Comparison of ENCODE assay signal across 1 cellular context in the genomic region with DNA sequence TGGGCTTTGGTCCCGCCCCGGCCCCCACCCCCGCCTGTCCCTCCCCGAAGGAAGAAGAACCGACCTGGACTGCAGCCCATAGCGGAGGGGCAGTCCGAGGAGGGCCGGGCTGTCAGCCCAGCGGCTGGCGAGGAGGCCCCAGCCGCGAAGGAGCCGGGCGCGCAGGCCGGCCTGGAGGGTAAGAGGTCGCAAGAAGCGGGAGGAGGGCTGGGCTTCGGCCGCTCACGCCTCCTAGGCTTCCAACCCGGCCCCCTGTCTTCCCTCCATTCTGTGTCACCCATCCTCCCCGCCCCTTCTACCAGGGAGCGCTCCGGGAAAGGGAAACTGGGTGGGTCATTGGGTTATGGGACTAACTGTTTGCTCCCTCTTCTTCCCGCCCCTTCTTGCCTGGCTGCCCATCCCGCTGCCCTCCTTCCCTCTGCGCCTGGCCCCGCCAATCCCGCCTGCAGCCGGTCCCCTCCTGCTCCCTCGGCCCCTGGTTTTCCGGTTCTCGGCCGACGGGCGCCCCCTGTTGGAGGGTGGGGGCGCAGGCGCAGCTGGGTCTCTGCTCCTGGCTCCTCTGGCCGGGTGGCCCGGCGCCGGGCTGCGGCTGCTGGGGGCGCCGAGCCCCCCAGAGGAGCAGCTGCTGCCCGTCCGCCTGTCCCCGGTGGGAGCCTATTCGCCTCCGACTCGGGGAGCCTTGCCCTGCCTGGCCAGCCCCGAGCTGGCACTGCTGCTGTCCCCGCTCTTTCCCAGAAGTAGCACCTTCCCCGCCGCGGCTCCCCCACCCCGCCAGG.
TF ChIP-seq lines count a peak whose summit lies in the region.

No MANE protein-coding gene starts in this region.

TF ChIP-seq in HepG2, 621 proteins besides CTCF, POLR2A, EP300 and RAD21 (continues in another document):
- TF ChIP-seq ZNF431 (CRISPR knock-in tag; IDR thresholded peaks at IDR 0.05; ENCODE audit: borderline replicate concordance, low read depth) (0 out of 2 replicates have a peak, but pooled peaks have one; percentile 52), ZFP62 (CRISPR knock-in tag; IDR thresholded peaks at IDR 0.05) (no peak), MIER2 (CRISPR knock-in tag; IDR thresholded peaks at IDR 0.05) (0 out of 2 replicates have a peak, but pooled peaks have one; percentile 38), GZF1 (CRISPR knock-in tag; IDR thresholded peaks at IDR 0.05) (no peak), RBFOX2 (IDR thresholded peaks at IDR 0.05; ENCODE audit: low read depth, low read length) (peak; percentile 47), HOXA5 (CRISPR knock-in tag; IDR thresholded peaks at IDR 0.05) (0 out of 2 replicates have a peak, but pooled peaks have one; percentile 66), ZNF350 (CRISPR knock-in tag; IDR thresholded peaks at IDR 0.05; ENCODE audit: borderline replicate concordance, low read depth) (peak; percentile 46; the same call in 1 of the 2 replicates), FOSL2 (CRISPR knock-in tag; IDR thresholded peaks at IDR 0.05) (peak; percentile 29), GABPB1 (CRISPR knock-in tag; IDR thresholded peaks at IDR 0.05) (peak; percentile 95), ZSCAN9 (CRISPR knock-in tag; IDR thresholded peaks at IDR 0.05; ENCODE audit: borderline replicate concordance) (no peak), REPIN1 (CRISPR knock-in tag; IDR thresholded peaks at IDR 0.05; ENCODE audit: borderline replicate concordance, low read depth) (peak; percentile 83), KAT8 (CRISPR knock-in tag; IDR thresholded peaks at IDR 0.05) (peak; percentile 47; the same call in 1 of the 2 replicates), SKI (IDR thresholded peaks at IDR 0.05; ENCODE audit: partially characterized antibody) (peak; percentile 73), SP1 (IDR thresholded peaks at IDR 0.05) (no peak), SP1 (CRISPR knock-in tag; IDR thresholded peaks at IDR 0.05) (peak; percentile 69), ZNF746 (CRISPR knock-in tag; IDR thresholded peaks at IDR 0.05) (peak; percentile 64; the same call in 1 of the 2 replicates), RBM39 (IDR thresholded peaks at IDR 0.05; ENCODE audit: low read depth, low read length, poor library complexity, severe bottlenecking) (peak; percentile 89), THAP11 (CRISPR knock-in tag; IDR thresholded peaks at IDR 0.05) (peak; percentile 86), NCOA2 (CRISPR knock-in tag; IDR thresholded peaks at IDR 0.05) (0 out of 2 replicates have a peak, but pooled peaks have one; percentile 30), SP4 (CRISPR knock-in tag; IDR thresholded peaks at IDR 0.05) (peak; percentile 19; the same call in 1 of the 2 replicates), XRCC5 (optimal IDR thresholded peaks at IDR 0.05; ENCODE audit: low read length) (peak; percentile 87), ZSCAN31 (CRISPR knock-in tag; IDR thresholded peaks at IDR 0.05; ENCODE audit: low read depth) (peak; percentile 68; the same call in 1 of the 2 replicates), HNRNPLL (IDR thresholded peaks at IDR 0.05; ENCODE audit: low read depth, low read length, poor library complexity, severe bottlenecking) (peak; percentile 55), SATB2 (CRISPR knock-in tag; IDR thresholded peaks at IDR 0.05) (no peak), ELF1 (CRISPR knock-in tag; IDR thresholded peaks at IDR 0.05) (peak; percentile 70), IRF2 (CRISPR knock-in tag; IDR thresholded peaks at IDR 0.05) (peak; percentile 59; the same call in 1 of the 2 replicates), TGIF2 (CRISPR knock-in tag; IDR thresholded peaks at IDR 0.05) (0 out of 2 replicates have a peak, but pooled peaks have one; percentile 20), KAT7 (CRISPR knock-in tag; IDR thresholded peaks at IDR 0.05; ENCODE audit: borderline replicate concordance) (peak; percentile 65; the same call in 1 of the 2 replicates), MBNL3 (CRISPR knock-in tag; conservative IDR thresholded peaks at IDR 0.05) (no peak), CENPX (CRISPR knock-in tag; IDR thresholded peaks at IDR 0.05) (no peak)
- TF ChIP-seq, protein P1, sequence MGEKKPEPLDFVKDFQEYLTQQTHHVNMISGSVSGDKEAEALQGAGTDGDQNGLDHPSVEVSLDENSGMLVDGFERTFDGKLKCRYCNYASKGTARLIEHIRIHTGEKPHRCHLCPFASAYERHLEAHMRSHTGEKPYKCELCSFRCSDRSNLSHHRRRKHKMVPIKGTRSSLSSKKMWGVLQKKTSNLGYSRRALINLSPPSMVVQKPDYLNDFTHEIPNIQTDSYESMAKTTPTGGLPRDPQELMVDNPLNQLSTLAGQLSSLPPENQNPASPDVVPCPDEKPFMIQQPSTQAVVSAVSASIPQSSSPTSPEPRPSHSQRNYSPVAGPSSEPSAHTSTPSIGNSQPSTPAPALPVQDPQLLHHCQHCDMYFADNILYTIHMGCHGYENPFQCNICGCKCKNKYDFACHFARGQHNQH (CRISPR knock-in tag; IDR thresholded peaks at IDR 0.05): peak; percentile 23; the same call in 1 of the 2 replicates
- TF ChIP-seq, protein P2, sequence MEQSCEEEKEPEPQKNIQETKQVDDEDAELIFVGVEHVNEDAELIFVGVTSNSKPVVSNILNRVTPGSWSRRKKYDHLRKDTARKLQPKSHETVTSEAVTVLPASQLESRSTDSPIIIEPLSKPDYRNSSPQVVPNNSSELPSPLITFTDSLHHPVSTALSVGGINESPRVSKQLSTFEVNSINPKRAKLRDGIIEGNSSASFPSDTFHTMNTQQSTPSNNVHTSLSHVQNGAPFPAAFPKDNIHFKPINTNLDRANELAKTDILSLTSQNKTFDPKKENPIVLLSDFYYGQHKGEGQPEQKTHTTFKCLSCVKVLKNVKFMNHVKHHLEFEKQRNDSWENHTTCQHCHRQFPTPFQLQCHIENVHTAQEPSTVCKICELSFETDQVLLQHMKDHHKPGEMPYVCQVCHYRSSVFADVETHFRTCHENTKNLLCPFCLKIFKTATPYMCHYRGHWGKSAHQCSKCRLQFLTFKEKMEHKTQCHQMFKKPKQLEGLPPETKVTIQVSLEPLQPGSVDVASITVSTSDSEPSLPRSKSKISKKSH (CRISPR knock-in tag; IDR thresholded peaks at IDR 0.05; ENCODE audit: borderline replicate concordance): no peak; the same call in 1 of the 2 replicates
- TF ChIP-seq, protein P3, sequence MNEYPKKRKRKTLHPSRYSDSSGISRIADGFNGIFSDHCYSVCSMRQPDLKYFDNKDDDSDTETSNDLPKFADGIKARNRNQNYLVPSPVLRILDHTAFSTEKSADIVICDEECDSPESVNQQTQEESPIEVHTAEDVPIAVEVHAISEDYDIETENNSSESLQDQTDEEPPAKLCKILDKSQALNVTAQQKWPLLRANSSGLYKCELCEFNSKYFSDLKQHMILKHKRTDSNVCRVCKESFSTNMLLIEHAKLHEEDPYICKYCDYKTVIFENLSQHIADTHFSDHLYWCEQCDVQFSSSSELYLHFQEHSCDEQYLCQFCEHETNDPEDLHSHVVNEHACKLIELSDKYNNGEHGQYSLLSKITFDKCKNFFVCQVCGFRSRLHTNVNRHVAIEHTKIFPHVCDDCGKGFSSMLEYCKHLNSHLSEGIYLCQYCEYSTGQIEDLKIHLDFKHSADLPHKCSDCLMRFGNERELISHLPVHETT (CRISPR knock-in tag; conservative IDR thresholded peaks at IDR 0.05): peak; percentile 59
- TF ChIP-seq, protein P4, sequence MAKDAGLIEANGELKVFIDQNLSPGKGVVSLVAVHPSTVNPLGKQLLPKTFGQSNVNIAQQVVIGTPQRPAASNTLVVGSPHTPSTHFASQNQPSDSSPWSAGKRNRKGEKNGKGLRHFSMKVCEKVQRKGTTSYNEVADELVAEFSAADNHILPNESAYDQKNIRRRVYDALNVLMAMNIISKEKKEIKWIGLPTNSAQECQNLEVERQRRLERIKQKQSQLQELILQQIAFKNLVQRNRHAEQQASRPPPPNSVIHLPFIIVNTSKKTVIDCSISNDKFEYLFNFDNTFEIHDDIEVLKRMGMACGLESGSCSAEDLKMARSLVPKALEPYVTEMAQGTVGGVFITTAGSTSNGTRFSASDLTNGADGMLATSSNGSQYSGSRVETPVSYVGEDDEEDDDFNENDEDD (CRISPR knock-in tag; IDR thresholded peaks at IDR 0.05; ENCODE audit: borderline replicate concordance): peak; percentile 79
- TF ChIP-seq, protein P5, sequence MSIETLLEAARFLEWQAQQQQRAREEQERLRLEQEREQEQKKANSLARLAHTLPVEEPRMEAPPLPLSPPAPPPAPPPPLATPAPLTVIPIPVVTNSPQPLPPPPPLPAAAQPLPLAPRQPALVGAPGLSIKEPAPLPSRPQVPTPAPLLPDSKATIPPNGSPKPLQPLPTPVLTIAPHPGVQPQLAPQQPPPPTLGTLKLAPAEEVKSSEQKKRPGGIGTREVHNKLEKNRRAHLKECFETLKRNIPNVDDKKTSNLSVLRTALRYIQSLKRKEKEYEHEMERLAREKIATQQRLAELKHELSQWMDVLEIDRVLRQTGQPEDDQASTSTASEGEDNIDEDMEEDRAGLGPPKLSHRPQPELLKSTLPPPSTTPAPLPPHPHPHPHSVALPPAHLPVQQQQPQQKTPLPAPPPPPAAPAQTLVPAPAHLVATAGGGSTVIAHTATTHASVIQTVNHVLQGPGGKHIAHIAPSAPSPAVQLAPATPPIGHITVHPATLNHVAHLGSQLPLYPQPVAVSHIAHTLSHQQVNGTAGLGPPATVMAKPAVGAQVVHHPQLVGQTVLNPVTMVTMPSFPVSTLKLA (IDR thresholded peaks at IDR 0.05): 0 out of 2 replicates have a peak, but pooled peaks have one; percentile 4
- TF ChIP-seq, protein P6, sequence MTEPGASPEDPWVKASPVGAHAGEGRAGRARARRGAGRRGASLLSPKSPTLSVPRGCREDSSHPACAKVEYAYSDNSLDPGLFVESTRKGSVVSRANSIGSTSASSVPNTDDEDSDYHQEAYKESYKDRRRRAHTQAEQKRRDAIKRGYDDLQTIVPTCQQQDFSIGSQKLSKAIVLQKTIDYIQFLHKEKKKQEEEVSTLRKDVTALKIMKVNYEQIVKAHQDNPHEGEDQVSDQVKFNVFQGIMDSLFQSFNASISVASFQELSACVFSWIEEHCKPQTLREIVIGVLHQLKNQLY (CRISPR knock-in tag; IDR thresholded peaks at IDR 0.05): 0 out of 2 replicates have a peak, but pooled peaks have one; percentile 23
- TF ChIP-seq, protein P7, sequence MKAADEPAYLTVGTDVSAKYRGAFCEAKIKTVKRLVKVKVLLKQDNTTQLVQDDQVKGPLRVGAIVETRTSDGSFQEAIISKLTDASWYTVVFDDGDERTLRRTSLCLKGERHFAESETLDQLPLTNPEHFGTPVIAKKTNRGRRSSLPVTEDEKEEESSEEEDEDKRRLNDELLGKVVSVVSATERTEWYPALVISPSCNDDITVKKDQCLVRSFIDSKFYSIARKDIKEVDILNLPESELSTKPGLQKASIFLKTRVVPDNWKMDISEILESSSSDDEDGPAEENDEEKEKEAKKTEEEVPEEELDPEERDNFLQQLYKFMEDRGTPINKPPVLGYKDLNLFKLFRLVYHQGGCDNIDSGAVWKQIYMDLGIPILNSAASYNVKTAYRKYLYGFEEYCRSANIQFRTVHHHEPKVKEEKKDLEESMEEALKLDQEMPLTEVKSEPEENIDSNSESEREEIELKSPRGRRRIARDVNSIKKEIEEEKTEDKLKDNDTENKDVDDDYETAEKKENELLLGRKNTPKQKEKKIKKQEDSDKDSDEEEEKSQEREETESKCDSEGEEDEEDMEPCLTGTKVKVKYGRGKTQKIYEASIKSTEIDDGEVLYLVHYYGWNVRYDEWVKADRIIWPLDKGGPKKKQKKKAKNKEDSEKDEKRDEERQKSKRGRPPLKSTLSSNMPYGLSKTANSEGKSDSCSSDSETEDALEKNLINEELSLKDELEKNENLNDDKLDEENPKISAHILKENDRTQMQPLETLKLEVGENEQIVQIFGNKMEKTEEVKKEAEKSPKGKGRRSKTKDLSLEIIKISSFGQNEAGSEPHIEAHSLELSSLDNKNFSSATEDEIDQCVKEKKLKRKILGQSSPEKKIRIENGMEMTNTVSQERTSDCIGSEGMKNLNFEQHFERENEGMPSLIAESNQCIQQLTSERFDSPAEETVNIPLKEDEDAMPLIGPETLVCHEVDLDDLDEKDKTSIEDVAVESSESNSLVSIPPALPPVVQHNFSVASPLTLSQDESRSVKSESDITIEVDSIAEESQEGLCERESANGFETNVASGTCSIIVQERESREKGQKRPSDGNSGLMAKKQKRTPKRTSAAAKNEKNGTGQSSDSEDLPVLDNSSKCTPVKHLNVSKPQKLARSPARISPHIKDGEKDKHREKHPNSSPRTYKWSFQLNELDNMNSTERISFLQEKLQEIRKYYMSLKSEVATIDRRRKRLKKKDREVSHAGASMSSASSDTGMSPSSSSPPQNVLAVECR (CRISPR knock-in tag; IDR thresholded peaks at IDR 0.05; ENCODE audit: borderline replicate concordance): peak; percentile 55; the same call in 1 of the 2 replicates
- TF ChIP-seq, protein P8, sequence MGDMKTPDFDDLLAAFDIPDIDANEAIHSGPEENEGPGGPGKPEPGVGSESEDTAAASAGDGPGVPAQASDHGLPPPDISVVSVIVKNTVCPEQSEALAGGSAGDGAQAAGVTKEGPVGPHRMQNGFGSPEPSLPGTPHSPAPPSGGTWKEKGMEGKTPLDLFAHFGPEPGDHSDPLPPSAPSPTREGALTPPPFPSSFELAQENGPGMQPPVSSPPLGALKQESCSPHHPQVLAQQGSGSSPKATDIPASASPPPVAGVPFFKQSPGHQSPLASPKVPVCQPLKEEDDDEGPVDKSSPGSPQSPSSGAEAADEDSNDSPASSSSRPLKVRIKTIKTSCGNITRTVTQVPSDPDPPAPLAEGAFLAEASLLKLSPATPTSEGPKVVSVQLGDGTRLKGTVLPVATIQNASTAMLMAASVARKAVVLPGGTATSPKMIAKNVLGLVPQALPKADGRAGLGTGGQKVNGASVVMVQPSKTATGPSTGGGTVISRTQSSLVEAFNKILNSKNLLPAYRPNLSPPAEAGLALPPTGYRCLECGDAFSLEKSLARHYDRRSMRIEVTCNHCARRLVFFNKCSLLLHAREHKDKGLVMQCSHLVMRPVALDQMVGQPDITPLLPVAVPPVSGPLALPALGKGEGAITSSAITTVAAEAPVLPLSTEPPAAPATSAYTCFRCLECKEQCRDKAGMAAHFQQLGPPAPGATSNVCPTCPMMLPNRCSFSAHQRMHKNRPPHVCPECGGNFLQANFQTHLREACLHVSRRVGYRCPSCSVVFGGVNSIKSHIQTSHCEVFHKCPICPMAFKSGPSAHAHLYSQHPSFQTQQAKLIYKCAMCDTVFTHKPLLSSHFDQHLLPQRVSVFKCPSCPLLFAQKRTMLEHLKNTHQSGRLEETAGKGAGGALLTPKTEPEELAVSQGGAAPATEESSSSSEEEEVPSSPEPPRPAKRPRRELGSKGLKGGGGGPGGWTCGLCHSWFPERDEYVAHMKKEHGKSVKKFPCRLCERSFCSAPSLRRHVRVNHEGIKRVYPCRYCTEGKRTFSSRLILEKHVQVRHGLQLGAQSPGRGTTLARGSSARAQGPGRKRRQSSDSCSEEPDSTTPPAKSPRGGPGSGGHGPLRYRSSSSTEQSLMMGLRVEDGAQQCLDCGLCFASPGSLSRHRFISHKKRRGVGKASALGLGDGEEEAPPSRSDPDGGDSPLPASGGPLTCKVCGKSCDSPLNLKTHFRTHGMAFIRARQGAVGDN (CRISPR knock-in tag; IDR thresholded peaks at IDR 0.05): peak; percentile 77
- TF ChIP-seq, protein P9, sequence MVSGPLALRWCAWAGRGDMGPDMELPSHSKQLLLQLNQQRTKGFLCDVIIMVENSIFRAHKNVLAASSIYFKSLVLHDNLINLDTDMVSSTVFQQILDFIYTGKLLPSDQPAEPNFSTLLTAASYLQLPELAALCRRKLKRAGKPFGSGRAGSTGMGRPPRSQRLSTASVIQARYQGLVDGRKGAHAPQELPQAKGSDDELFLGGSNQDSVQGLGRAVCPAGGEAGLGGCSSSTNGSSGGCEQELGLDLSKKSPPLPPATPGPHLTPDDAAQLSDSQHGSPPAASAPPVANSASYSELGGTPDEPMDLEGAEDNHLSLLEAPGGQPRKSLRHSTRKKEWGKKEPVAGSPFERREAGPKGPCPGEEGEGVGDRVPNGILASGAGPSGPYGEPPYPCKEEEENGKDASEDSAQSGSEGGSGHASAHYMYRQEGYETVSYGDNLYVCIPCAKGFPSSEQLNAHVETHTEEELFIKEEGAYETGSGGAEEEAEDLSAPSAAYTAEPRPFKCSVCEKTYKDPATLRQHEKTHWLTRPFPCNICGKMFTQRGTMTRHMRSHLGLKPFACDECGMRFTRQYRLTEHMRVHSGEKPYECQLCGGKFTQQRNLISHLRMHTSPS (CRISPR knock-in tag; IDR thresholded peaks at IDR 0.05; ENCODE audit: low read depth): peak; percentile 59; the same call in 1 of the 2 replicates
